Comparison of ENCODE assay signal across 1 cellular context in genomic region chr5:76371955-76372319, GRCh38.
TF ChIP-seq lines count a peak whose summit lies in the region.

No MANE protein-coding gene starts in this region.

TF ChIP-seq in HepG2, 621 proteins besides CTCF, POLR2A, EP300 and RAD21:
- TF ChIP-seq ATF7-NPFF (CRISPR knock-in tag; IDR thresholded peaks at IDR 0.05; ENCODE audit: low read depth), result no peak
- peak; percentile 47; the same call in 1 of the 2 replicates for TF ChIP-seq TFAP4 (IDR thresholded peaks at IDR 0.05; ENCODE audit: borderline replicate concordance, low read depth)
- TF ChIP-seq ZNF12 (CRISPR knock-in tag; IDR thresholded peaks at IDR 0.05), result peak; percentile 84
- peak; percentile 6; the same call in 1 of the 2 replicates for TF ChIP-seq FOSL2 (CRISPR knock-in tag; IDR thresholded peaks at IDR 0.05)
- TF ChIP-seq RBAK (CRISPR knock-in tag; IDR thresholded peaks at IDR 0.05), result peak; percentile 92
- TF ChIP-seq GPBP1L1 (CRISPR knock-in tag; IDR thresholded peaks at IDR 0.05), result no peak
- TF ChIP-seq ZNF362 (CRISPR knock-in tag; IDR thresholded peaks at IDR 0.05; ENCODE audit: borderline replicate concordance), result 0 out of 2 replicates have a peak, but pooled peaks have one; percentile 49
- TF ChIP-seq MAFK (conservative IDR thresholded peaks at IDR 0.05 in 1 of 2, IDR thresholded peaks at IDR 0.05 in 1 of 2; ENCODE audit: low read length in 2 of 2), result peak; percentile 96
- 0 out of 2 replicates have a peak, but pooled peaks have one; percentile 8 for TF ChIP-seq GATAD2A (CRISPR knock-in tag; IDR thresholded peaks at IDR 0.05)
- peak; percentile 36; the same call in 1 of the 2 replicates for TF ChIP-seq MAFG (CRISPR knock-in tag; IDR thresholded peaks at IDR 0.05)
- TF ChIP-seq NFYB (CRISPR knock-in tag; IDR thresholded peaks at IDR 0.05), result no peak
- peak; percentile 34 for TF ChIP-seq SALL1 (CRISPR knock-in tag; IDR thresholded peaks at IDR 0.05)
- TF ChIP-seq TEAD3 (CRISPR knock-in tag; optimal IDR thresholded peaks at IDR 0.05; ENCODE audit: borderline replicate concordance), result peak; percentile 33
- TF ChIP-seq ZNF781 (CRISPR knock-in tag; IDR thresholded peaks at IDR 0.05; ENCODE audit: borderline replicate concordance, not compliant biosample characterization), result no peak
- TF ChIP-seq MAFF (IDR thresholded peaks at IDR 0.05; ENCODE audit: low read depth, low read length), result peak; percentile 97
